ENCODE assay signal across 1 cellular context in genomic region chr2:74387346-74387745, GRCh38.
TF ChIP-seq lines count a peak whose summit lies in the region.

No MANE protein-coding gene starts in this region.

TF ChIP-seq in GM23338, 12 proteins besides CTCF, POLR2A, EP300 and RAD21:
- TF ChIP-seq ZNF331 (CRISPR knock-in tag; IDR thresholded peaks at IDR 0.05; ENCODE audit: low read depth), result no peak
- TF ChIP-seq, protein P1, sequence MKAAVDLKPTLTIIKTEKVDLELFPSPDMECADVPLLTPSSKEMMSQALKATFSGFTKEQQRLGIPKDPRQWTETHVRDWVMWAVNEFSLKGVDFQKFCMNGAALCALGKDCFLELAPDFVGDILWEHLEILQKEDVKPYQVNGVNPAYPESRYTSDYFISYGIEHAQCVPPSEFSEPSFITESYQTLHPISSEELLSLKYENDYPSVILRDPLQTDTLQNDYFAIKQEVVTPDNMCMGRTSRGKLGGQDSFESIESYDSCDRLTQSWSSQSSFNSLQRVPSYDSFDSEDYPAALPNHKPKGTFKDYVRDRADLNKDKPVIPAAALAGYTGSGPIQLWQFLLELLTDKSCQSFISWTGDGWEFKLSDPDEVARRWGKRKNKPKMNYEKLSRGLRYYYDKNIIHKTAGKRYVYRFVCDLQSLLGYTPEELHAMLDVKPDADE (IDR thresholded peaks at IDR 0.05), result no peak
- no peak for TF ChIP-seq CREB1 (CRISPR knock-in tag; IDR thresholded peaks at IDR 0.05; ENCODE audit: low read depth)
- TF ChIP-seq POLR2AphosphoS5 (IDR thresholded peaks at IDR 0.05; ENCODE audit: low read depth), result no peak
TF ChIP-seq in GM23338: peak in this region for 0.
